In genomic region chr19:46994141-46994686, GRCh38 we compare ENCODE assay signal across 17 cellular contexts. TPM values are rescaled to one million over a fixed set of nuclear protein-coding genes. Genes with fewer than 3 reads are reported as not detected.
"Had no signal": no experiment of that assay in that cellular context is flagged by ENCODE, and none has a peak within 500 bp of the region (broad histone marks: within the 10 kb centered on the region; RNA-seq: fewer than 3 reads in every experiment).

No MANE protein-coding gene starts in this region.

- H3K4me3 Mint-ChIP-seq: natural killer cell treated with Interleukin-12 subunit alpha and Interleukin-12 subunit beta and Interleukin-15 and Interleukin-18, amount 100 ng/mL, for 72 hours; type B pancreatic cell had no signal

- H3K27me3 Mint-ChIP-seq: natural killer cell treated with Interleukin-12 subunit alpha and Interleukin-12 subunit beta and Interleukin-15 and Interleukin-18, amount 100 ng/mL, for 72 hours; type B pancreatic cell had no signal

- H3K27ac ChIP-seq: left lung, thyroid gland had no signal

- H3K4me3 ChIP-seq: left lung, lung, skin epidermis, thyroid gland had no signal

- H3K9me3 Mint-ChIP-seq: natural killer cell treated with Interleukin-12 subunit alpha and Interleukin-12 subunit beta and Interleukin-15 and Interleukin-18, amount 100 ng/mL, for 72 hours; type B pancreatic cell had no signal

- DNase-seq: central memory CD4-positive, alpha-beta T cell; effector memory CD4-positive, alpha-beta T cell; islet precursor cell; left lung; mesenchymal stem cell; midbrain; stimulated activated CD4-positive, alpha-beta T cell treated with anti-CD3 and anti-CD28 coated beads, Interleukin-12 subunit alpha, Interleukin-12 subunit beta, amount 100 ng/mL, for 4 hours; stimulated activated naive CD4-positive, alpha-beta T cell; thyroid gland had no signal

- H3K36me3 Mint-ChIP-seq: natural killer cell treated with Interleukin-12 subunit alpha and Interleukin-12 subunit beta and Interleukin-15 and Interleukin-18, amount 100 ng/mL, for 72 hours; type B pancreatic cell had no signal

- H3K27ac Mint-ChIP-seq: natural killer cell treated with Interleukin-12 subunit alpha and Interleukin-12 subunit beta and Interleukin-15 and Interleukin-18, amount 100 ng/mL, for 72 hours; type B pancreatic cell had no signal

- H3K27me3 ChIP-seq: left lung, thyroid gland had no signal

- H3K9me3 ChIP-seq: left lung, thyroid gland had no signal

- ATAC-seq: left lung; natural killer cell treated with Interleukin-12 subunit alpha and Interleukin-12 subunit beta and Interleukin-15 and Interleukin-18, amount 100 ng/mL, for 72 hours; right cardiac atrium had no signal

- FAIRE-seq: endometrium, frontal cortex, urothelium cell line had no signal

RNA-seq across cellular contexts. Expression of gene NPAS1, which starts 25.4 kb away (rescaled TPM):
- total RNA-seq: natural killer cell treated with Interleukin-12 subunit alpha and Interleukin-12 subunit beta and Interleukin-15 and Interleukin-18, amount 100 ng/mL, for 72 hours had no signal
